In the genomic region with DNA sequence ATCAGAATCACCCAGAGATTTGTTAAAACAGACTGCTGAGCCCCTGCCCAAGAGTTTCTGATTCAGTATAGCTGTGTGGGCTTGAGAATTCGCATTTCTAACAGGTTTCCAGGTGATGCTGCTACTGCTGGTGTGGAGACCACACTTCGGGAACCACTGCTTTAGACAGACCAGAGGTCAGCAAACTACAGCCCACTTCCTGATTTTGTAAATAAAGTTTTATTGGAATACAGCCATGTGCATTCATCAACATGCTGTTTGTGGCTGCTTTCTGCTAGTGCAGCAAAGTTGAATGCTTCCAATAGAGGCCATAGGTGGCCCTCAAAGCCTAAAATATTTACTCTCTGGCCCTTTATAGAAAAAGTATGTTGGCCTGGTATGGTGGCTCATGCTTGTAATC, we compare ENCODE assay signal across 36 cellular contexts. TPM values are rescaled to one million over a fixed set of nuclear protein-coding genes. Genes with fewer than 3 reads are reported as not detected.
"Had no signal": no experiment of that assay in that cellular context is flagged by ENCODE, and none has a peak within 500 bp of the region (broad histone marks: within the 10 kb centered on the region; RNA-seq: fewer than 3 reads in every experiment).

No MANE protein-coding gene starts in this region.

- H3K27ac ChIP-seq: epithelial cell of prostate, gastrocnemius medialis, left lung, prostate gland, right atrium auricular region, sigmoid colon, stomach, thyroid gland, vagina had no signal

- H3K4me1 ChIP-seq: gastrocnemius medialis, left lung, prostate gland, right atrium auricular region, sigmoid colon, stomach, thyroid gland, vagina had no signal

- H3K27me3 ChIP-seq: gastrocnemius medialis, left lung, right atrium auricular region, sigmoid colon, stomach, thyroid gland, vagina had no signal

- DNase-seq: effector CD8-positive, alpha-beta T cell; endodermal cell; foreskin fibroblast; gastrocnemius medialis; head of caudate nucleus; left cardiac atrium; left lung; mesenchymal stem cell; mucosa of descending colon; naive B cell; sigmoid colon; stimulated activated CD4-positive, alpha-beta T cell treated with anti-CD3 and anti-CD28 coated beads, Interleukin-2, amount 100 ng/mL, for 24 hours; stimulated activated CD4-positive, alpha-beta T cell treated with anti-CD3 and anti-CD28 coated beads, Interleukin-4, amount 100 ng/mL, for 24 hours; stimulated activated naive CD4-positive, alpha-beta T cell treated with Interleukin-2 at 50 U/mL for 16 hours; stomach; thyroid gland; trophoblast cell had no signal

- H3K36me3 ChIP-seq: gastrocnemius medialis, left lung, prostate gland, right atrium auricular region, sigmoid colon, thyroid gland, vagina had no signal

- H3K9me3 ChIP-seq: gastrocnemius medialis, left lung, mucosa of descending colon, prostate gland, right atrium auricular region, sigmoid colon, thyroid gland, vagina had no signal

- H3K4me3 ChIP-seq: gastrocnemius medialis, left lung, mucosa of descending colon, prostate gland, right atrium auricular region, sigmoid colon, stomach, thyroid gland, vagina had no signal

- ATAC-seq: esophagus mucosa; gastrocnemius medialis; left cardiac atrium; left lung; mucosa of descending colon; natural killer cell treated with Interleukin-12 subunit alpha and Interleukin-12 subunit beta and Interleukin-15 and Interleukin-18, amount 100 ng/mL, for 72 hours; stimulated activated effector memory CD8-positive, alpha-beta T cell treated with anti-CD3 and anti-CD28 coated beads, Interleukin-12 subunit alpha, Interleukin-12 subunit beta, amount 100 ng/mL, for 72 hours had no signal

- FAIRE-seq: islet of Langerhans had no signal

RNA-seq across cellular contexts. Expression of a gene that starts 32.6 kb away (rescaled TPM):
- total RNA-seq: esophagus mucosa; gastrocnemius medialis; glomerular endothelial cell; kidney epithelial cell; left cardiac atrium; lower leg skin; lung microvascular endothelial cell; mesothelial cell of epicardium; mucosa of descending colon; natural killer cell treated with Interleukin-12 subunit alpha and Interleukin-12 subunit beta and Interleukin-15 and Interleukin-18, amount 100 ng/mL, for 72 hours; neural crest cell; osteocyte; right atrium auricular region; sigmoid colon; skeletal muscle tissue; subcutaneous adipose tissue; temporal lobe; thyroid gland; ureter; vagina had no signal
- polyA plus RNA-seq: sigmoid colon, stomach had no signal
